Comparison of ENCODE assay signal across 23 cellular contexts in genomic region chr10:86498608-86499007, GRCh38.
"Had no signal": no experiment of that assay in that cellular context is flagged by ENCODE, and none has a peak within 500 bp of the region (broad histone marks: within the 10 kb centered on the region; RNA-seq: fewer than 3 reads in every experiment).

No MANE protein-coding gene starts in this region.

- ATAC-seq: stimulated activated memory B cell treated with anti-CD40 and anti-IgM and Interleukin-4, amounts not matched to agents 10 μg/mL and 1 μg/mL and 100 μg/mL, for 72 hours had no signal

- H3K4me3 Mint-ChIP-seq: activated naive CD8-positive, alpha-beta T cell treated with anti-CD3 and anti-CD28 coated beads, Interleukin-2, amount 10 ng/mL, durations not matched to agents 7 days and 5 days; immature natural killer cell; naive B cell; stimulated activated memory B cell treated with anti-CD40 and anti-IgM and Interleukin-4, amounts not matched to agents 10 μg/mL and 1 μg/mL and 100 μg/mL, for 72 hours; T-helper 2 cell treated with Interferon-gamma antibody and Interleukin-4, amounts not matched to agents 5 μg/mL and 100 μg/mL, for 36 hours had no signal

- H3K27ac Mint-ChIP-seq: activated naive CD8-positive, alpha-beta T cell treated with anti-CD3 and anti-CD28 coated beads, Interleukin-2, amount 10 ng/mL, durations not matched to agents 7 days and 5 days; stimulated activated memory B cell treated with anti-CD40 and anti-IgM and Interleukin-4, amounts not matched to agents 10 μg/mL and 1 μg/mL and 100 μg/mL, for 72 hours; T-helper 2 cell treated with Interferon-gamma antibody and Interleukin-4, amounts not matched to agents 5 μg/mL and 100 μg/mL, for 36 hours had no signal

- DNase-seq: activated CD4-positive, alpha-beta T cell treated with anti-CD3 and anti-CD28 coated beads, Interleukin-2, amount 50 U/mL, for 1 hour; activated CD4-positive, CD25-positive, alpha-beta regulatory T cell; activated gamma-delta T cell; activated naive CD8-positive, alpha-beta T cell treated with anti-CD3 and anti-CD28 coated beads, Interleukin-2, amount 10 ng/mL, durations not matched to agents 7 days and 5 days; anterior cingulate cortex; brain microvascular endothelial cell; cerebellar nuclear complex; effector CD8-positive, alpha-beta T cell; foreskin melanocyte; head of caudate nucleus; immature natural killer cell; lower lobe of right lung; naive B cell; nucleus accumbens; posterior cingulate gyrus; stimulated activated CD4-positive, alpha-beta T cell treated with anti-CD3 and anti-CD28 coated beads, Interleukin-2, amount 100 ng/mL, for 48 hours; SW 1271; tibial artery had no signal

- H3K4me3 ChIP-seq: lower lobe of right lung, right atrium auricular region, tibial artery, vagina had no signal

- H3K27ac ChIP-seq: brain microvascular endothelial cell, epithelial cell of prostate, lower lobe of right lung, right atrium auricular region, tibial artery, vagina had no signal

- H3K27me3 Mint-ChIP-seq: activated naive CD8-positive, alpha-beta T cell treated with anti-CD3 and anti-CD28 coated beads, Interleukin-2, amount 10 ng/mL, durations not matched to agents 7 days and 5 days; naive B cell; stimulated activated memory B cell treated with anti-CD40 and anti-IgM and Interleukin-4, amounts not matched to agents 10 μg/mL and 1 μg/mL and 100 μg/mL, for 72 hours had no signal

- H3K27me3 ChIP-seq: brain microvascular endothelial cell, right atrium auricular region, tibial artery, vagina had no signal

- H3K9me3 Mint-ChIP-seq: activated naive CD8-positive, alpha-beta T cell treated with anti-CD3 and anti-CD28 coated beads, Interleukin-2, amount 10 ng/mL, durations not matched to agents 7 days and 5 days; immature natural killer cell; naive B cell; stimulated activated memory B cell treated with anti-CD40 and anti-IgM and Interleukin-4, amounts not matched to agents 10 μg/mL and 1 μg/mL and 100 μg/mL, for 72 hours; T-helper 2 cell treated with Interferon-gamma antibody and Interleukin-4, amounts not matched to agents 5 μg/mL and 100 μg/mL, for 36 hours had no signal

- H3K9me3 ChIP-seq: lower lobe of right lung, right atrium auricular region, tibial artery, vagina had no signal
